ENCODE assay signal across 9 cellular contexts in genomic region chr3:179149951-179150350, GRCh38. TPM values are rescaled to one million over a fixed set of nuclear protein-coding genes. Genes with fewer than 3 reads are reported as not detected.
DNase-seq lines count a peak whose midpoint lies in the region; ATAC-seq, FAIRE-seq and TF ChIP-seq lines count a peak whose summit lies in the region.
"Had no signal": no experiment of that assay in that cellular context is flagged by ENCODE, and none has a peak within 500 bp of the region (broad histone marks: within the 10 kb centered on the region; RNA-seq: fewer than 3 reads in every experiment).

No MANE protein-coding gene starts in this region.

- no peaks in the 10 kb centered on the region for H3K9me3 Mint-ChIP-seq in activated CD4-positive, alpha-beta T cell treated with anti-CD3 and anti-CD28 coated beads, Interleukin-2, amount 10 ng/mL, durations not matched to agents 24 days and 14 days
- no peaks in the 10 kb centered on the region for H3K9me3 Mint-ChIP-seq in activated T-helper 2 cell treated with anti-CD3 and anti-CD28 coated beads, Interferon-gamma antibody, Interleukin-2, Interleukin-4, amounts not matched to agents 10 μg/mL and 5 μg/mL and 100 μg/mL, durations not matched to agents 14 hours and 24 hours and 36 hours

- no peak for ATAC-seq in GM18519 (IDR thresholded peaks at IDR 0.05; ENCODE audit: low FRiP score, unreplicated experiment)

- H3K9me3 ChIP-seq in kidney (ENCODE audit: control insufficient read depth in 1 of 2, low read length in 2 of 2) (no peaks in the 10 kb centered on the region), thymus (ENCODE audit: control insufficient read depth) (no peaks in the 10 kb centered on the region)

- peaks cover 26% of the 10 kb centered on the region for H3K4me1 Mint-ChIP-seq in activated CD4-positive, alpha-beta T cell treated with anti-CD3 and anti-CD28 coated beads, Interleukin-2, amount 10 ng/mL, durations not matched to agents 24 days and 14 days
- H3K4me1 Mint-ChIP-seq in activated T-helper 2 cell treated with anti-CD3 and anti-CD28 coated beads, Interferon-gamma antibody, Interleukin-2, Interleukin-4, amounts not matched to agents 10 μg/mL and 5 μg/mL and 100 μg/mL, durations not matched to agents 14 hours and 24 hours and 36 hours (ENCODE audit: low read depth): peaks cover 23% of the 10 kb centered on the region

- peak overlapping the region; percentile 95 for H3K27ac Mint-ChIP-seq in activated CD4-positive, alpha-beta T cell treated with anti-CD3 and anti-CD28 coated beads, Interleukin-2, amount 10 ng/mL, durations not matched to agents 24 days and 14 days
- H3K27ac Mint-ChIP-seq in activated T-helper 2 cell treated with anti-CD3 and anti-CD28 coated beads, Interferon-gamma antibody, Interleukin-2, Interleukin-4, amounts not matched to agents 10 μg/mL and 5 μg/mL and 100 μg/mL, durations not matched to agents 14 hours and 24 hours and 36 hours: peak overlapping the region; percentile 26

- 56% methylated on average over 4 of the region's 4 CpGs for WGBS in thymus

- DNase-seq in activated CD4-positive, alpha-beta T cell treated with anti-CD3 and anti-CD28 coated beads, Interleukin-2, amount 10 ng/mL, durations not matched to agents 24 days and 14 days: no peak
- DNase-seq in activated CD4-positive, alpha-beta T cell treated with anti-CD3 and anti-CD28 coated beads, Interleukin-2, amount 50 U/mL, for 48 hours: no peak
- DNase-seq in activated T-helper 2 cell treated with anti-CD3 and anti-CD28 coated beads, Interferon-gamma antibody, Interleukin-2, Interleukin-4, amounts not matched to agents 10 μg/mL and 5 μg/mL and 100 μg/mL, durations not matched to agents 14 hours and 24 hours and 36 hours (ENCODE audit: low spot score): no peak
- no peak for DNase-seq in kidney
- DNase-seq in ACHN: no peak
- DNase-seq in Kasumi-1 (lab: John Stamatoyannopoulos, UW): no peak
- DNase-seq: SHP77 had no signal

- H3K4me3 ChIP-seq in kidney (ENCODE audit: low read length in 2 of 2): peak overlapping the region; percentile 83 to 87
- peak overlapping the region; percentile 75 for H3K4me3 ChIP-seq in thymus (ENCODE audit: low read length)

- H3K36me3 Mint-ChIP-seq in activated CD4-positive, alpha-beta T cell treated with anti-CD3 and anti-CD28 coated beads, Interleukin-2, amount 10 ng/mL, durations not matched to agents 24 days and 14 days (ENCODE audit: low read depth): peaks cover 2% of the 10 kb centered on the region
- H3K36me3 Mint-ChIP-seq in activated T-helper 2 cell treated with anti-CD3 and anti-CD28 coated beads, Interferon-gamma antibody, Interleukin-2, Interleukin-4, amounts not matched to agents 10 μg/mL and 5 μg/mL and 100 μg/mL, durations not matched to agents 14 hours and 24 hours and 36 hours (ENCODE audit: low read depth): no peaks in the 10 kb centered on the region

- H3K4me3 Mint-ChIP-seq in activated CD4-positive, alpha-beta T cell treated with anti-CD3 and anti-CD28 coated beads, Interleukin-2, amount 10 ng/mL, durations not matched to agents 24 days and 14 days: peak overlapping the region; percentile 91
- peak overlapping the region; percentile 97 for H3K4me3 Mint-ChIP-seq in activated T-helper 2 cell treated with anti-CD3 and anti-CD28 coated beads, Interferon-gamma antibody, Interleukin-2, Interleukin-4, amounts not matched to agents 10 μg/mL and 5 μg/mL and 100 μg/mL, durations not matched to agents 14 hours and 24 hours and 36 hours (ENCODE audit: low read depth)

- intact Hi-C loops in activated CD4-positive, alpha-beta T cell treated with anti-CD3 and anti-CD28 coated beads, Interleukin-2, amount 10 ng/mL, durations not matched to agents 24 days and 14 days (cut with micrococcal nuclease): loop anchor here (1.0 to 5.0 kb wide), 8 partner anchors 31 to 1813 kb away; partner anchors contain the start of genes FXR1 and ZMAT3
- intact Hi-C loops in activated T-helper 2 cell treated with anti-CD3 and anti-CD28 coated beads, Interferon-gamma antibody, Interleukin-2, Interleukin-4, amounts not matched to agents 10 μg/mL and 5 μg/mL and 100 μg/mL, durations not matched to agents 14 hours and 24 hours and 36 hours (cut with micrococcal nuclease): loop anchor here (1.0 to 5.0 kb wide), 4 partner anchors 43 to 502 kb away; partner anchors contain the start of gene USP13
- intact Hi-C loops in kidney (cut with DNase I): loop anchor here (10.0 kb wide), 1 partner anchor 165 kb away; no protein-coding TSS in a partner anchor

- H3K27ac ChIP-seq in kidney (ENCODE audit: low read depth in 2 of 2, low read length in 2 of 2) (no peak overlapping the region), thymus (ENCODE audit: low read depth) (no peak overlapping the region)

- in situ Hi-C loops in ACHN (cut with HindIII; ENCODE audit: low pct_ligation_motif_present, low pct_unique_long_range_greater_than_20kb, low sequenced_read_pairs): no loop called here

- H3K36me3 ChIP-seq in kidney (ENCODE audit: control insufficient read depth in 1 of 2, insufficient read depth in 2 of 2, low read length in 2 of 2) (no peaks in the 10 kb centered on the region), thymus (ENCODE audit: control insufficient read depth, insufficient read depth) (no peaks in the 10 kb centered on the region)

- H3K9ac ChIP-seq in kidney (ENCODE audit: low read length in 2 of 2): peak overlapping the region in 1 of 2 donors; percentile 72

- TF ChIP-seq CTCF in kidney (IDR thresholded peaks at IDR 0.05; ENCODE audit: borderline replicate concordance, extremely low read depth, insufficient read depth): no peak

- peaks cover 6% of the 10 kb centered on the region for H3K27me3 Mint-ChIP-seq in activated CD4-positive, alpha-beta T cell treated with anti-CD3 and anti-CD28 coated beads, Interleukin-2, amount 10 ng/mL, durations not matched to agents 24 days and 14 days
- peaks cover 12% of the 10 kb centered on the region for H3K27me3 Mint-ChIP-seq in activated T-helper 2 cell treated with anti-CD3 and anti-CD28 coated beads, Interferon-gamma antibody, Interleukin-2, Interleukin-4, amounts not matched to agents 10 μg/mL and 5 μg/mL and 100 μg/mL, durations not matched to agents 14 hours and 24 hours and 36 hours (ENCODE audit: low read depth)

- H3K27me3 ChIP-seq in thymus (ENCODE audit: control insufficient read depth, insufficient read depth): no peaks in the 10 kb centered on the region

- no peak for FAIRE-seq in kidney (lab: Jason Lieb, UNC)

- H3K4me1 ChIP-seq in kidney (ENCODE audit: control insufficient read depth in 1 of 2, insufficient read depth in 1 of 2, low read depth in 1 of 2, low read length in 2 of 2) (peaks cover 3 to 7% of the 10 kb centered on the region in 2 donors), thymus (ENCODE audit: control insufficient read depth, insufficient read depth, low read length) (peaks cover 8% of the 10 kb centered on the region)

RNA-seq across cellular contexts. Expression of gene PIK3CA, which starts 1.8 kb away (rescaled TPM):
- total RNA-seq in activated CD4-positive, alpha-beta T cell treated with anti-CD3 and anti-CD28 coated beads, Interleukin-2, amount 10 ng/mL, durations not matched to agents 24 days and 14 days: 17.3 and 18.5 TPM in 2 replicates
- 16.3 and 19.6 TPM in 2 replicates for total RNA-seq in activated T-helper 2 cell treated with anti-CD3 and anti-CD28 coated beads, Interferon-gamma antibody, Interleukin-2, Interleukin-4, amounts not matched to agents 10 μg/mL and 5 μg/mL and 100 μg/mL, durations not matched to agents 14 hours and 24 hours and 36 hours
- total RNA-seq in kidney: 24.8 TPM
- polyA plus RNA-seq in kidney (ENCODE audit: insufficient read depth, low read depth, low replicate concordance) (6.1 TPM), thymus (14.1 TPM)
